In genomic region chr1:161391136-161391535, GRCh38 we compare ENCODE assay signal across 13 cellular contexts. TPM values are rescaled to one million over a fixed set of nuclear protein-coding genes. Genes with fewer than 3 reads are reported as not detected.
DNase-seq lines count a peak whose midpoint lies in the region; ATAC-seq and TF ChIP-seq lines count a peak whose summit lies in the region.
"Not testable (repeated sequence)": the region's sequence is repeated elsewhere in the genome, so short reads cannot be mapped to it uniquely, and the experiment has no call there.
"Had no signal": no experiment of that assay in that cellular context is flagged by ENCODE, and none has a peak within 500 bp of the region (broad histone marks: within the 10 kb centered on the region; RNA-seq: fewer than 3 reads in every experiment).

No MANE protein-coding gene starts in this region.

- not testable (repeated sequence) for ATAC-seq in activated B cell treated with CpG ODN at 0.5 μM for 24 hours (ENCODE audit: low read depth); memory B cell (ENCODE audit: low read depth)

- intact Hi-C loops in Calu3 (cut with micrococcal nuclease; ENCODE audit: unreplicated experiment), result not testable (repeated sequence)
- intact Hi-C loops in activated B cell treated with CpG ODN at 0.5 μM for 24 hours (cut with micrococcal nuclease), result loop anchor here (10.0 kb wide), 3 partner anchors 346 to 1296 kb away; partner anchors contain the start of genes CD48, IGSF8 and USF1
- intact Hi-C loops in activated naive CD4-positive, alpha-beta T cell treated with anti-CD3 and anti-CD28 coated beads for 36 hours (cut with micrococcal nuclease), result loop anchor here (10.0 kb wide), 2 partner anchors 54 to 354 kb away; partner anchors contain the start of gene DUSP12
- intact Hi-C loops in dorsolateral prefrontal cortex (cut with DNase I), result loop anchor here in 1 of 2 donors (10.0 kb wide), 2 partner anchors 346 to 354 kb away; partner anchors contain the start of genes DUSP12 and USF1

- H3K36me3 ChIP-seq in OCI-LY1 (ENCODE audit: insufficient read depth, low read length); osteoblast (ENCODE audit: insufficient read depth, low read length): not testable (repeated sequence)

- H3K9me3 Mint-ChIP-seq in Calu3 (ENCODE audit: low read depth, unreplicated experiment); activated B cell treated with CpG ODN at 0.5 μM for 24 hours; activated naive CD4-positive, alpha-beta T cell treated with anti-CD3 and anti-CD28 coated beads for 36 hours; memory B cell; type B pancreatic cell: not testable (repeated sequence)

- H3K4me1 ChIP-seq in OCI-LY1 (ENCODE audit: insufficient read depth, low read length, severe bottlenecking), result peaks cover 18% of the 10 kb centered on the region
- H3K4me1 ChIP-seq in osteoblast (ENCODE audit: insufficient read depth, low read length), result not testable (repeated sequence)

- H2AFZ ChIP-seq in OCI-LY1 (ENCODE audit: low read length); osteoblast (ENCODE audit: low read length): not testable (repeated sequence)

- not testable (repeated sequence) for H3K9me3 ChIP-seq in OCI-LY1 (ENCODE audit: low read length); osteoblast (ENCODE audit: low read depth, low read length)

- peaks cover 10% of the 10 kb centered on the region for H3K4me1 Mint-ChIP-seq in Calu3 (ENCODE audit: low read depth, unreplicated experiment)
- peaks cover 17% of the 10 kb centered on the region for H3K4me1 Mint-ChIP-seq in activated B cell treated with CpG ODN at 0.5 μM for 24 hours
- peaks cover 48% of the 10 kb centered on the region for H3K4me1 Mint-ChIP-seq in activated naive CD4-positive, alpha-beta T cell treated with anti-CD3 and anti-CD28 coated beads for 36 hours (ENCODE audit: low read depth)
- peaks cover 17% of the 10 kb centered on the region for H3K4me1 Mint-ChIP-seq in memory B cell
- not testable (repeated sequence) for H3K4me1 Mint-ChIP-seq in type B pancreatic cell (ENCODE audit: unreplicated experiment)

- H3K79me2 ChIP-seq in OCI-LY1 (ENCODE audit: insufficient read depth, low read length); osteoblast (ENCODE audit: insufficient read depth, low read length): not testable (repeated sequence)

- H3K27ac Mint-ChIP-seq in Calu3 (ENCODE audit: unreplicated experiment) (peak overlapping the region; percentile 94), memory B cell (peak overlapping the region; percentile 91), type B pancreatic cell (peak overlapping the region; percentile 93)
- H3K27ac Mint-ChIP-seq in activated B cell treated with CpG ODN at 0.5 μM for 24 hours; activated naive CD4-positive, alpha-beta T cell treated with anti-CD3 and anti-CD28 coated beads for 36 hours: not testable (repeated sequence)

- not testable (repeated sequence) for H3F3A ChIP-seq in OCI-LY1 (ENCODE audit: insufficient read depth, low read length)

- POLR2A ChIA-PET in activated B cell treated with CpG ODN at 0.5 μM for 24 hours (lab: Charles Lee), result interaction anchor here (1.3 to 2.8 kb wide), 3 partner anchors 9 to 189 kb away, joined by 3 to 15 read pairs (median 14); partner anchors contain the start of gene NDUFS2

- not testable (repeated sequence) for H3K4me3 ChIP-seq in OCI-LY1 (ENCODE audit: low read depth, low read length, poor library complexity, severe bottlenecking); osteoblast (ENCODE audit: insufficient read depth, low read length)
- peak overlapping the region in 57 of 59 donors; percentile 58 to 96 (median 84) for H3K4me3 ChIP-seq in dorsolateral prefrontal cortex

- H3K4me3 Mint-ChIP-seq in Calu3 (ENCODE audit: low read depth, unreplicated experiment) (peak overlapping the region; percentile 81), activated B cell treated with CpG ODN at 0.5 μM for 24 hours (peak overlapping the region; percentile 89), memory B cell (peak overlapping the region; percentile 51), type B pancreatic cell (peak overlapping the region; percentile 94)
- H3K4me3 Mint-ChIP-seq in activated naive CD4-positive, alpha-beta T cell treated with anti-CD3 and anti-CD28 coated beads for 36 hours, result peak overlapping the region; percentile 96

- H3K4me2 ChIP-seq in OCI-LY1 (ENCODE audit: low read length) (peak overlapping the region; percentile 72; the same call in 1 of the 2 replicates), osteoblast (ENCODE audit: insufficient read depth, low read length) (peak overlapping the region; percentile 94)

- peaks cover 20% of the 10 kb centered on the region for H3K36me3 Mint-ChIP-seq in Calu3 (ENCODE audit: insufficient read depth, unreplicated experiment)
- H3K36me3 Mint-ChIP-seq in activated B cell treated with CpG ODN at 0.5 μM for 24 hours (ENCODE audit: low read depth); memory B cell; type B pancreatic cell: not testable (repeated sequence)
- peaks cover 10% of the 10 kb centered on the region for H3K36me3 Mint-ChIP-seq in activated naive CD4-positive, alpha-beta T cell treated with anti-CD3 and anti-CD28 coated beads for 36 hours (ENCODE audit: low read depth)

- H4K20me1 ChIP-seq in OCI-LY1 (ENCODE audit: insufficient read depth, low read length); osteoblast (ENCODE audit: insufficient read depth, low read length): not testable (repeated sequence)

- not testable (repeated sequence) for H3K27ac ChIP-seq in OCI-LY1 (ENCODE audit: low read depth, low read length, poor library complexity, severe bottlenecking); osteoblast (ENCODE audit: low read depth, low read length)
- peak overlapping the region in 19 of 59 donors; percentile 5 to 96 (median 92) for H3K27ac ChIP-seq in dorsolateral prefrontal cortex

- not testable (repeated sequence) for H3K27me3 Mint-ChIP-seq in Calu3 (ENCODE audit: unreplicated experiment); activated B cell treated with CpG ODN at 0.5 μM for 24 hours; activated naive CD4-positive, alpha-beta T cell treated with anti-CD3 and anti-CD28 coated beads for 36 hours (ENCODE audit: low read depth); memory B cell; type B pancreatic cell

- not testable (repeated sequence) for H3K9me2 ChIP-seq in OCI-LY1 (ENCODE audit: low read depth, low read length)

- H3K9ac ChIP-seq in OCI-LY1 (ENCODE audit: low read length), result not testable (repeated sequence)

- not testable (repeated sequence) for BruUV-seq in Calu3 (replicated peaks; lab: Mats Ljungman, UMichigan)

- DNase-seq in Calu3; activated B cell treated with CpG ODN at 0.5 μM for 24 hours; activated naive CD4-positive, alpha-beta T cell treated with anti-CD3 and anti-CD28 coated beads for 36 hours; dorsolateral prefrontal cortex; memory B cell (ENCODE audit: low spot score in 2 of 2); osteoblast (ENCODE audit: insufficient read length, low spot score, missing footprints); type B pancreatic cell (ENCODE audit: extremely low spot score, unreplicated experiment): not testable (repeated sequence)

- TF ChIP-seq CTCF in Calu3 (IDR thresholded peaks at IDR 0.05; ENCODE audit: unreplicated experiment); OCI-LY1 (IDR thresholded peaks at IDR 0.05; ENCODE audit: low read length); activated B cell treated with CpG ODN at 0.5 μM for 24 hours (IDR thresholded peaks at IDR 0.05); dorsolateral prefrontal cortex (IDR thresholded peaks at IDR 0.05 in 54 of 56, conservative IDR thresholded peaks at IDR 0.05 in 2 of 56; ENCODE audit: low read depth in 1 of 56, partially characterized antibody in 56 of 56); osteoblast (IDR thresholded peaks at IDR 0.05; ENCODE audit: extremely low read depth, low read depth, low read length); type B pancreatic cell (conservative IDR thresholded peaks at IDR 0.05): not testable (repeated sequence)

- CTCF ChIA-PET in Calu3 (lab: Charles Lee), result interaction anchor here (0.7 kb wide), 1 partner anchor 1129 kb away, joined by 3 read pairs; no protein-coding TSS in a partner anchor
- CTCF ChIA-PET in activated B cell treated with CpG ODN at 0.5 μM for 24 hours (lab: Charles Lee), result interaction anchor here (1.0 kb wide), 1 partner anchor 9 kb away, joined by 4 read pairs; no protein-coding TSS in a partner anchor
- CTCF ChIA-PET in activated naive CD4-positive, alpha-beta T cell treated with anti-CD3 and anti-CD28 coated beads for 36 hours (lab: Charles Lee), result interaction anchor here (0.6 to 1.8 kb wide), 2 partner anchors 9 to 201 kb away, joined by 4 to 8 read pairs; no protein-coding TSS in a partner anchor

- H3K27me3 ChIP-seq in OCI-LY1 (ENCODE audit: insufficient read depth, low read length); dorsolateral prefrontal cortex; osteoblast (ENCODE audit: insufficient read depth, low read length): not testable (repeated sequence)

RNA-seq across cellular contexts. Expression of gene CFAP126, which starts 23.5 kb away (rescaled TPM):
- total RNA-seq in Calu3 (2022) (not detected in 2 replicates), activated B cell treated with CpG ODN at 0.5 μM for 24 hours (not detected in 2 replicates), dorsolateral prefrontal cortex (1 to 10 TPM in 63 of 120 experiments, under 1 TPM in 21, not detected in 36; 0.55 to 7.3 (median 1.5) TPM), osteoblast (not detected in 2 replicates), type B pancreatic cell (ENCODE audit: low replicate concordance) (0.76 and 13.5 TPM in 2 replicates)
- total RNA-seq in activated naive CD4-positive, alpha-beta T cell treated with anti-CD3 and anti-CD28 coated beads for 36 hours, result not detected
- total RNA-seq: endothelial cell of umbilical vein, H4, heart right ventricle, lower leg skin, prostate gland had no signal
